Comparison of ENCODE assay signal across 10 cellular contexts in genomic region chr2:44952806-44953685, GRCh38. TPM values are rescaled to one million over a fixed set of nuclear protein-coding genes. Genes with fewer than 3 reads are reported as not detected.
DNase-seq lines count a peak whose midpoint lies in the region; ATAC-seq, FAIRE-seq and TF ChIP-seq lines count a peak whose summit lies in the region.
"Had no signal": no experiment of that assay in that cellular context is flagged by ENCODE, and none has a peak within 500 bp of the region (broad histone marks: within the 10 kb centered on the region; RNA-seq: fewer than 3 reads in every experiment).

No MANE protein-coding gene starts in this region.

- ATAC-seq in HG03521 (IDR thresholded peaks at IDR 0.05; ENCODE audit: unreplicated experiment): no peak

- no peak for TF ChIP-seq RAD21 in H1 (IDR thresholded peaks at IDR 0.05 in 1 of 2, conservative IDR thresholded peaks at IDR 0.05 in 1 of 2; ENCODE audit: low read depth in 2 of 2, low read length in 2 of 2)

- H4K8ac ChIP-seq in H1 (ENCODE audit: extremely low read depth, insufficient read depth, low read length): no peak overlapping the region

- H2AFZ ChIP-seq in MM.1S (ENCODE audit: low read length) (peak overlapping the region; percentile 76), H1 (ENCODE audit: low read length) (no peak overlapping the region), neural progenitor cell (replicated peaks) (no peak overlapping the region)

- no peak for FAIRE-seq in H1 (lab: Jason Lieb, UNC)
- FAIRE-seq: islet of Langerhans had no signal

- DNase-seq in BJ (ENCODE audit: low read depth) (no peak), MM.1S (no peak), H1 (ENCODE audit: low read depth in 1 of 2, low spot score in 2 of 2) (no peak), neural progenitor cell (ENCODE audit: low spot score) (peak; percentile 76), Ammon's horn (ENCODE audit: low spot score) (no peak), LoVo (ENCODE audit: low spot score) (no peak)
- DNase-seq in CD8-positive, alpha-beta memory T cell: no peak

- CTCF ChIA-PET in BJ (lab: Yijun Ruan, JAX): interaction anchor here (0.9 to 6.5 kb wide), 3 partner anchors 15 to 561 kb away, joined by 3 to 94 read pairs (median 4); no protein-coding TSS in a partner anchor
- CTCF ChIA-PET in H1 (lab: Charles Lee; ENCODE audit: partially characterized antibody): interaction anchor here (0.6 to 5.0 kb wide), 16 partner anchors 15 to 1105 kb away, joined by 3 to 28 read pairs (median 4); no protein-coding TSS in a partner anchor
- CTCF ChIA-PET in CD8-positive, alpha-beta memory T cell (lab: Charles Lee): interaction anchor here (3.2 kb wide), 1 partner anchor 561 kb away, joined by 13 read pairs; no protein-coding TSS in a partner anchor

- peak overlapping the region; percentile 71 for H3K4me3 Mint-ChIP-seq in neural progenitor cell
- H3K4me3 Mint-ChIP-seq in CD8-positive, alpha-beta memory T cell: peak overlapping the region in 2 of 7 donors; percentile 32 to 45

- POLR2A ChIA-PET in BJ (lab: Charles Lee) (no interaction called here), H1 (lab: Charles Lee; ENCODE audit: partially characterized antibody) (interaction anchor here (1.6 to 2.3 kb wide), 2 partner anchors 15 to 21 kb away, joined by 3 to 5 read pairs; no protein-coding TSS in a partner anchor)
- POLR2A ChIA-PET in CD8-positive, alpha-beta memory T cell (lab: Charles Lee): no interaction called here

- H2BK15ac ChIP-seq in H1 (ENCODE audit: low read length): peak overlapping the region; percentile 88

- peak overlapping the region; percentile 32 for H3K18ac ChIP-seq in H1 (ENCODE audit: extremely low read depth, low read length)

- H3K4me3 ChIP-seq in BJ (ENCODE audit: low read depth, low read length) (peak overlapping the region; percentile 10; the same call in 1 of the 2 replicates), MM.1S (ENCODE audit: low read length) (peak overlapping the region; percentile 62), H1 (ENCODE audit: extremely low read depth in 1 of 4, insufficient read depth in 2 of 4, low read depth in 3 of 4, low read length in 4 of 4) (peak overlapping the region; percentile 5 to 52 (median 38); a peak in 7 of 8 replicates), neural progenitor cell (peak overlapping the region; percentile 48)
- H3K4me3 ChIP-seq in CD8-positive, alpha-beta memory T cell (ENCODE audit: low read length): no peak overlapping the region

- H2BK20ac ChIP-seq in H1 (ENCODE audit: low read length): no peak overlapping the region; the same call in 1 of the 2 replicates

- H3K4ac ChIP-seq in H1 (replicated peaks; ENCODE audit: insufficient read length, low read depth, low read length): no peak overlapping the region

- no peak overlapping the region for H3K27ac ChIP-seq in MM.1S (ENCODE audit: low read length)
- H3K27ac ChIP-seq in H1 (ENCODE audit: low read depth, low read length): no peak overlapping the region
- H3K27ac ChIP-seq in neural progenitor cell: no peak overlapping the region
- no peak overlapping the region for H3K27ac ChIP-seq in CD8-positive, alpha-beta memory T cell (ENCODE audit: low read depth, low read length)

- H3K9me3 Mint-ChIP-seq in neural progenitor cell: no peaks in the 10 kb centered on the region
- H3K9me3 Mint-ChIP-seq in CD8-positive, alpha-beta memory T cell: no peaks in the 10 kb centered on the region

- H3K79me2 ChIP-seq in MM.1S (ENCODE audit: low read length): no peaks in the 10 kb centered on the region
- H3K79me2 ChIP-seq in H1 (ENCODE audit: control insufficient read depth in 1 of 2, insufficient read depth in 2 of 2, low read length in 2 of 2): no peaks in the 10 kb centered on the region
- peaks cover 25% of the 10 kb centered on the region for H3K79me2 ChIP-seq in neural progenitor cell (ENCODE audit: low read depth)

- no peaks in the 10 kb centered on the region for H3F3A ChIP-seq in MM.1S (ENCODE audit: insufficient read depth, low read length)
- H3F3A ChIP-seq in neural progenitor cell (ENCODE audit: low read depth): peaks cover 69% of the 10 kb centered on the region

- no peaks in the 10 kb centered on the region for H4K20me1 ChIP-seq in MM.1S (ENCODE audit: insufficient read depth, low read length)
- peaks cover 0 to 12% of the 10 kb centered on the region in 2 experiments for H4K20me1 ChIP-seq in H1 (replicated peaks in 1 of 2; ENCODE audit: control insufficient read depth in 1 of 2, insufficient read depth in 2 of 2, low read length in 2 of 2)
- peaks cover 40% of the 10 kb centered on the region for H4K20me1 ChIP-seq in neural progenitor cell (ENCODE audit: low read depth)

- H3K27me3 ChIP-seq in BJ (ENCODE audit: control insufficient read depth, insufficient read depth, low read length) (peaks cover 54% of the 10 kb centered on the region), MM.1S (replicated peaks; ENCODE audit: insufficient read depth, low read length) (peaks cover 31% of the 10 kb centered on the region), H1 (replicated peaks in 1 of 4; ENCODE audit: control insufficient read depth in 3 of 4, extremely low read depth in 1 of 4, insufficient read depth in 3 of 4, low read length in 3 of 4) (peaks cover 66 to 95% (median 87%) of the 10 kb centered on the region in 4 experiments), neural progenitor cell (peaks cover 65% of the 10 kb centered on the region)
- H3K27me3 ChIP-seq in CD8-positive, alpha-beta memory T cell (ENCODE audit: insufficient read depth, low read length, poor library complexity, severe bottlenecking): peaks cover 16% of the 10 kb centered on the region

- H3K4me1 ChIP-seq in MM.1S (ENCODE audit: low read length) (0 out of 2 replicates have a peak, but pooled peaks cover 3% of the 10 kb centered on the region), H1 (replicated peaks in 1 of 4; ENCODE audit: control insufficient read depth in 3 of 4, insufficient read depth in 4 of 4, low read length in 3 of 4) (peaks cover 10 to 50% (median 28%) of the 10 kb centered on the region in 4 experiments), neural progenitor cell (peaks cover 72% of the 10 kb centered on the region)
- H3K4me1 ChIP-seq in CD8-positive, alpha-beta memory T cell (ENCODE audit: insufficient read depth, low read length): peaks cover 7% of the 10 kb centered on the region

- no peak overlapping the region for H3K14ac ChIP-seq in H1 (ENCODE audit: insufficient read length)

- peaks cover 55% of the 10 kb centered on the region for H3K4me1 Mint-ChIP-seq in neural progenitor cell
- H3K4me1 Mint-ChIP-seq in CD8-positive, alpha-beta memory T cell: peaks cover 20 to 43% (median 21%) of the 10 kb centered on the region in 3 donors

- H3K23ac ChIP-seq in H1 (ENCODE audit: insufficient read length): no peak overlapping the region

- no peaks in the 10 kb centered on the region for H3K36me3 ChIP-seq in BJ (ENCODE audit: control insufficient read depth, insufficient read depth, low read length)
- no peaks in the 10 kb centered on the region for H3K36me3 ChIP-seq in MM.1S (replicated peaks; ENCODE audit: insufficient read depth, low read length)
- H3K36me3 ChIP-seq in H1 (ENCODE audit: control insufficient read depth in 2 of 4, insufficient read depth in 4 of 4, low read length in 3 of 4): no peaks in the 10 kb centered on the region
- no peaks in the 10 kb centered on the region for H3K36me3 ChIP-seq in neural progenitor cell
- H3K36me3 ChIP-seq in CD8-positive, alpha-beta memory T cell (ENCODE audit: insufficient read depth, low read length): no peaks in the 10 kb centered on the region

- no peak overlapping the region for H4K91ac ChIP-seq in H1 (replicated peaks; ENCODE audit: insufficient read length, low read length)

- no peak overlapping the region for H3K56ac ChIP-seq in H1 (replicated peaks; ENCODE audit: insufficient read length, low read depth, low read length)

- no peak for TF ChIP-seq EP300 in H1 (IDR thresholded peaks at IDR 0.05; ENCODE audit: borderline replicate concordance in 1 of 2, low read depth in 2 of 2, low read length in 2 of 2)

- no peaks in the 10 kb centered on the region for H3K9me2 ChIP-seq in MM.1S (replicated peaks; ENCODE audit: insufficient read depth, low read length)

- no peak for TF ChIP-seq CTCF in BJ (IDR thresholded peaks at IDR 0.05; ENCODE audit: insufficient read depth, low read depth, low read length)
- TF ChIP-seq CTCF in MM.1S (IDR thresholded peaks at IDR 0.05; ENCODE audit: low read length): no peak
- no peak for TF ChIP-seq CTCF in H1 (IDR thresholded peaks at IDR 0.05; ENCODE audit: control extremely low read depth in 1 of 3, insufficient read depth in 1 of 3, low read depth in 1 of 3, low read length in 3 of 3)
- TF ChIP-seq CTCF in neural progenitor cell (IDR thresholded peaks at IDR 0.05): no peak

- no peaks in the 10 kb centered on the region for H3K9me3 ChIP-seq in MM.1S (replicated peaks; ENCODE audit: insufficient read depth, low read length)
- H3K9me3 ChIP-seq in H1 (ENCODE audit: insufficient read depth in 2 of 2, low read depth in 1 of 2, low read length in 1 of 2): no peaks in the 10 kb centered on the region
- H3K9me3 ChIP-seq in neural progenitor cell (ENCODE audit: low read depth): no peaks in the 10 kb centered on the region
- no peaks in the 10 kb centered on the region for H3K9me3 ChIP-seq in CD8-positive, alpha-beta memory T cell (ENCODE audit: low read length)

- H3K23me2 ChIP-seq in H1 (ENCODE audit: low read depth, low read length): peaks cover 10% of the 10 kb centered on the region; the same call in 1 of the 2 replicates

- no peaks in the 10 kb centered on the region for H3K79me1 ChIP-seq in H1 (ENCODE audit: low read depth, low read length)

- 0 out of 2 replicates have a peak overlapping the region, but pooled peaks have one; percentile 52 for H2BK12ac ChIP-seq in H1 (ENCODE audit: low read depth, low read length)

- 12% methylated on average over 44 of the region's 44 CpGs; no CpG with 5 or more reads in 1 of the 2 experiments for WGBS in H1 (ENCODE audit: extremely low coverage in 1 of 2, insufficient coverage in 1 of 2, insufficient read length in 1 of 2, insufficient replicate concordance in 2 of 2, low coverage in 1 of 2, low lambda C conversion rate in 2 of 2, missing lambda C conversion rate in 1 of 2), 2 experiments

- H3K36me3 Mint-ChIP-seq in neural progenitor cell: no peaks in the 10 kb centered on the region
- peaks cover 0 to 3% (median 0%) of the 10 kb centered on the region in 3 donors for H3K36me3 Mint-ChIP-seq in CD8-positive, alpha-beta memory T cell

- H3K4me2 ChIP-seq in MM.1S (ENCODE audit: low read depth, low read length) (peak overlapping the region; percentile 99), H1 (ENCODE audit: insufficient read depth in 1 of 2, low read depth in 2 of 2, low read length in 2 of 2) (peak overlapping the region; percentile 58 to 73), neural progenitor cell (peak overlapping the region; percentile 85)

- H2BK5ac ChIP-seq in H1 (ENCODE audit: low read depth, low read length): no peak overlapping the region; the same call in 1 of the 2 replicates

- H2BK120ac ChIP-seq in H1 (replicated peaks; ENCODE audit: low read depth, low read length): no peak overlapping the region

- peak overlapping the region; percentile 45; the same call in 1 of the 2 replicates for H3K9ac ChIP-seq in MM.1S (ENCODE audit: low read length)
- no peak overlapping the region for H3K9ac ChIP-seq in H1 (replicated peaks in 1 of 4; ENCODE audit: extremely low read depth in 1 of 4, low read depth in 3 of 4, low read length in 3 of 4)
- no peak overlapping the region for H3K9ac ChIP-seq in neural progenitor cell

- peaks cover 53% of the 10 kb centered on the region for H3K27me3 Mint-ChIP-seq in neural progenitor cell (ENCODE audit: insufficient read depth, low read depth)
- H3K27me3 Mint-ChIP-seq in CD8-positive, alpha-beta memory T cell: peaks cover 41 to 69% of the 10 kb centered on the region in 2 donors

- H2AK5ac ChIP-seq in H1 (ENCODE audit: low read depth, low read length): peak overlapping the region; percentile 57; the same call in 1 of the 2 replicates

- no peak overlapping the region for H3K27ac Mint-ChIP-seq in neural progenitor cell
- H3K27ac Mint-ChIP-seq in CD8-positive, alpha-beta memory T cell: no peak overlapping the region

- no peak overlapping the region for H4K5ac ChIP-seq in H1 (ENCODE audit: insufficient read length, low read depth, low read length)

- no peak for TF ChIP-seq POLR2A in H1 (IDR thresholded peaks at IDR 0.05; ENCODE audit: control extremely low read depth in 1 of 2, low read depth in 2 of 2, low read length in 2 of 2)

RNA-seq across cellular contexts. Expression of gene SIX3, which starts 11.5 kb away (rescaled TPM):
- polyA plus RNA-seq in BJ (2011; rRNA removed) (not detected in 2 replicates), H1 (2011; rRNA removed) (0.02 and 0.52 TPM in 2 replicates)
- polyA minus RNA-seq in BJ (2011; rRNA and poly(A)+ RNA removed): not detected in 2 replicates
- total RNA-seq in H1 (2021; fragmentation: NEBNext Ultra II Directional; extraction: Animal tissue kit (Norgen Biotek cat#: 25700)): 0.19 and 0.21 TPM in 2 replicates
- polyA plus RNA-seq in H1 (2011; cell fraction: cytosol; rRNA removed): 0.31 TPM
- polyA plus RNA-seq in H1 (2011; cell fraction: nucleus; rRNA removed): 0.41 TPM
- 0.10 to 0.13 TPM (median 0.13 TPM) in 3 of 4 replicates, not detected in the other for polyA plus RNA-seq in H1 (2012, experiment 1 of 2)
- 0.09 TPM for polyA plus RNA-seq in H1 (2012, experiment 2 of 2)
- 0.10 TPM for polyA plus RNA-seq in H1 (2013, experiment 1 of 2)
- polyA plus RNA-seq in H1 (2013, experiment 2 of 2): 0.07 TPM
- polyA minus RNA-seq in H1 (2011; rRNA and poly(A)+ RNA removed): 0.09 TPM in 1 of 2 replicates, not detected in the other
- not detected for polyA minus RNA-seq in H1 (2011; cell fraction: cytosol; rRNA and poly(A)+ RNA removed)
- 0.50 TPM for polyA minus RNA-seq in H1 (2011; cell fraction: nucleus; rRNA and poly(A)+ RNA removed)
- 14.5 and 28.8 TPM in 2 replicates for total RNA-seq in neural progenitor cell (ENCODE audit: low replicate concordance)
- not detected for total RNA-seq in CD8-positive, alpha-beta memory T cell
- not detected for polyA plus RNA-seq in CD8-positive, alpha-beta memory T cell
- total RNA-seq: OCI-LY7 had no signal

RNA-seq across cellular contexts. Expression of gene SIX2, which starts 56.2 kb away (rescaled TPM):
- 0.23 and 0.36 TPM in 2 replicates for polyA plus RNA-seq in BJ (2011; rRNA removed)
- polyA minus RNA-seq in BJ (2011; rRNA and poly(A)+ RNA removed): 0.09 TPM in 1 of 2 replicates, not detected in the other
- 0.84 and 1.0 TPM in 2 replicates for total RNA-seq in H1 (2021; fragmentation: NEBNext Ultra II Directional; extraction: Animal tissue kit (Norgen Biotek cat#: 25700))
- 0.47 and 0.77 TPM in 2 replicates for polyA plus RNA-seq in H1 (2011; rRNA removed)
- 0.87 TPM for polyA plus RNA-seq in H1 (2011; cell fraction: cytosol; rRNA removed)
- polyA plus RNA-seq in H1 (2011; cell fraction: nucleus; rRNA removed): 0.23 TPM
- 0.19 to 0.31 TPM (median 0.27 TPM) in 4 replicates for polyA plus RNA-seq in H1 (2012, experiment 1 of 2)
- polyA plus RNA-seq in H1 (2012, experiment 2 of 2): 0.50 TPM
- polyA plus RNA-seq in H1 (2013, experiment 1 of 2): 0.51 TPM
- polyA plus RNA-seq in H1 (2013, experiment 2 of 2): 0.59 TPM
- 0.15 and 0.32 TPM in 2 replicates for polyA minus RNA-seq in H1 (2011; rRNA and poly(A)+ RNA removed)
- 0.66 TPM for polyA minus RNA-seq in H1 (2011; cell fraction: cytosol; rRNA and poly(A)+ RNA removed)
- 1.8 TPM for polyA minus RNA-seq in H1 (2011; cell fraction: nucleus; rRNA and poly(A)+ RNA removed)
- 0.12 TPM in 1 of 2 replicates, not detected in the other for total RNA-seq in neural progenitor cell (ENCODE audit: low replicate concordance)
- under 1 TPM in 1 of 2 experiments, not detected in 1; 0.09 TPM for total RNA-seq in CD8-positive, alpha-beta memory T cell
- not detected for polyA plus RNA-seq in CD8-positive, alpha-beta memory T cell
- total RNA-seq: OCI-LY7 had no signal

Comparison
In these comparisons a context has a peak if more than half of its experiments do, and no peak if none do; other contexts are left out.
1. RNA of gene SIX3, which starts 11.5 kb away (total RNA-seq): 14.5 to 28.8 TPM in neural progenitor cell; 0.19 to 0.21 TPM in H1 and not detected in CD8-positive, alpha-beta memory T cell; every median in the first group is over 10 times any median in the second.
2. Peak in every context shown above with its lines, with median percentiles within 50 percentile points of each other: H3K4me2 ChIP-seq.